21 cellular contexts compared by ENCODE assay signal in the genomic region with DNA sequence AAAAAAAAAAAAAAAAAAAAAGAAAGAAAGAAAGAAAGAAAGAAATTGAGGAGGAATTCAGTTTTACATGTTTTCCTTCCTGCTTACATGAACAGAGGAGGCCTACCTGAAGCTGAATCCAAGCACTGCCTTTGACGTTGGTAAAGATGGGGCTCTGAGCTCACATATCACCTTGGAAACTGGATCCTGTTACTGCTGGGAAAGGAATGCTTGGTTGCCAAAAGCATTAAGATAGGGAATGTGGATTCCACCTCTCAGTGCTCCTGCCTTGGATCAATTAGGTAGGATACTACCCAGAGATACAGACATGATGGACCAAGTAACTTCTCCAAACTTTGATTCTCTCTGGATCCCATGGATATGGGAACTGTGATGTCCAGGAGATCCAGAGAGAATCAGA.
"Had no signal": no experiment of that assay in that cellular context is flagged by ENCODE, and none has a peak within 500 bp of the region (broad histone marks: within the 10 kb centered on the region; RNA-seq: fewer than 3 reads in every experiment).

No MANE protein-coding gene starts in this region.

- H3K4me3 ChIP-seq: colonic mucosa, esophagus muscularis mucosa, left lung, ovary, psoas muscle, skin epidermis, spleen, thoracic aorta, tibial nerve, upper lobe of left lung had no signal

- H3K36me3 ChIP-seq: colonic mucosa, esophagus muscularis mucosa, left lung, ovary, spleen, thoracic aorta, tibial nerve, upper lobe of left lung had no signal

- H3K9me3 ChIP-seq: colonic mucosa, esophagus muscularis mucosa, left lung, ovary, psoas muscle, spleen, thoracic aorta, tibial nerve, upper lobe of left lung had no signal

- H3K4me1 ChIP-seq: colonic mucosa, left lung, psoas muscle, spleen, tibial nerve, upper lobe of left lung had no signal

- H3K27me3 ChIP-seq: colonic mucosa, esophagus muscularis mucosa, left lung, ovary, spleen, tibial nerve, upper lobe of left lung had no signal

- H3K27ac ChIP-seq: colonic mucosa, esophagus muscularis mucosa, left lung, ovary, psoas muscle, skin epidermis, spleen, thoracic aorta, tibial nerve, upper lobe of left lung had no signal

- DNase-seq: colonic mucosa; effector CD8-positive, alpha-beta T cell; head of caudate nucleus; left cardiac atrium; left lung; midbrain; naive thymus-derived CD4-positive, alpha-beta T cell; nephron progenitor cell; nucleus accumbens; ovary; posterior cingulate gyrus; psoas muscle; right cardiac atrium; spleen; stimulated activated CD4-positive, alpha-beta T cell treated with anti-CD3 and anti-CD28 coated beads, Interleukin-2, amount 100 ng/mL, for 48 hours; stimulated activated naive B cell treated with anti-CD40 and anti-IgM and Interleukin-4, amounts not matched to agents 10 μg/mL and 1 μg/mL and 100 μg/mL, for 72 hours; upper lobe of left lung had no signal

- ATAC-seq: left lung; naive thymus-derived CD4-positive, alpha-beta T cell; psoas muscle; right cardiac atrium; stimulated activated naive B cell treated with anti-CD40 and anti-IgM and Interleukin-4, amounts not matched to agents 10 μg/mL and 1 μg/mL and 100 μg/mL, for 72 hours had no signal
